In the genomic region with DNA sequence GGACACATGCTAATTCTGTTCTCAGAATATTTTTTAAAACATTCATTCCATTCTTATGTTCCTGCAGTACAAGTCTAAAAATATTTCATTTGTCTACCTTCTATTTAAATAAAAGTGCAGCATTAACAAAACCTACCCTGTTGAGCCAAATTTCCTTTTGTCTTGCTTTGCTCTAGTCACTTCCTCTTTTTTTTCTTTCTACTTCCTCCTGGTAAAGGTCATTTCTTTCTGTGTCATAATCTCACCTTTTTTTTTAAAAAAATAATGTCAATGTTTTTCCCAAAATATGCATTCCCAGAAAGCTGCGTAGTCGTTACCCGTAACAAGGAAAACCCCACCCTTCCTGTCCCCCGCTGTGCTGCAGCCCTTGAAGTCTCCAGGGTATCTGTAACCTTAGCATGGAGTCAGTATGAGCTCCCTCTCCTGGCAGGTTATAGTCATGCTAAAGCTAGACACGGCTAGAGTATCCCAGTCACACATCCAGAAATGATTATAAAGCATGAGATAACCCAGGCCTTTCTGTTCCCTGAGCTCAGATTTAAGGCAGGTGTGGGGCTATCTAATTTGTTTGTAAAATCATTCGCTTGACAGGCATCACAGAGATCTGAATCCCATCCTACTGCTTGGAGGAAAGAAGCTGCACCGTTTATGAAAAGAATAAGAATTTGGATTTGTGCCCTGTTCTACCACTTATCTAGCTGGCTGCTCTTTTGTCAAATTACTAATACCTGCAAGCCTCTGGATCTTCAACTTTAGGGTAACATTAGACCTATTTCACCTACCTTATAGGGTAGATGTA, we compare ENCODE assay signal across 8 cellular contexts.
DNase-seq lines count a peak whose midpoint lies in the region; ATAC-seq and TF ChIP-seq lines count a peak whose summit lies in the region.

No MANE protein-coding gene starts in this region.

- peak; percentile 22 to 27 for DNase-seq in activated CD8-positive, alpha-beta memory T cell treated with anti-CD3 and anti-CD28 coated beads for 1 hour (ENCODE audit: extremely low read depth in 1 of 2, low read depth in 1 of 2)
- DNase-seq in activated CD8-positive, alpha-beta memory T cell treated with anti-CD3 and anti-CD28 coated beads, Interleukin-2, amount 50 U/mL, for 48 hours: no peak
- DNase-seq in NCI-H1436 (lab: John Stamatoyannopoulos, UW) (peak; percentile 84), T-helper 1 cell (peak; percentile 14 to 90 (median 31)), astrocyte of the spinal cord (ENCODE audit: low read depth, low spot score) (peak; percentile 79), iPS DF 4.7 (ENCODE audit: extremely low read depth, low spot score) (peak; percentile 68), skeletal muscle cell (ENCODE audit: low read depth) (peak; percentile 38)

- peak; percentile 95 for ATAC-seq in HG02885 (IDR thresholded peaks at IDR 0.05; ENCODE audit: poor library complexity, unreplicated experiment)

- TF ChIP-seq CTCF in astrocyte of the spinal cord (IDR thresholded peaks at IDR 0.05; ENCODE audit: low read depth, low read length): peak; percentile 78

- H3K4me3 ChIP-seq in astrocyte of the spinal cord (ENCODE audit: low read depth, low read length) (no peak overlapping the region), skeletal muscle cell (ENCODE audit: low read depth, low read length) (peak overlapping the region; percentile 10)

- in situ Hi-C loops in astrocyte of the spinal cord (cut with HindIII; ENCODE audit: low sequenced_read_pairs): no loop called here
